ENCODE assay signal across 8 cellular contexts in the genomic region with DNA sequence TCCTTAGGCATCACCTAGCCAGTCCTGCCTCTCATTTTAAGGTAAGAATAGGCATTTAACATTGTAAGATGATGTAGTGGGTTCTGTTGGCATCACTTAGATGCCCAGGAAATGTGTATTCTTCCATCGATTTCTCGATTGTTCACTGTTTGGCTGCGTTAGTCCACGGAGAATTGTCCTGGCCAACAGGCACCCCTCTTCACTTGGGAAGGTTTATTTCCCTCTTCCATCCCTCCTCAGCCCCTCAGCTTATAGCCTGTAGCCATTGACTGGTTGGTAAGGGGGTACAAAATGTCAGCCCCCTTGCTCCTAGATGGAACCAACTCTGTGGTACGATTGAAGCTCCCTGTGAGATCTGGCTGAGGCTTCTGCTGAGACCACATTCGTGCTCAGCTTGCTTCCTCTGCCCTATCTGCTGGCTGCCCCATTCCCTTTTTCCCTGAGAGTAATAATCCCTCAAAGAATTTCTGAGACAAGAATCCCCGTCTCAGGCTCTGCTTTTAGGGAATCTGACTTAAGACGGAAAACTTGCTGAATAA. TPM values are rescaled to one million over a fixed set of nuclear protein-coding genes. Genes with fewer than 3 reads are reported as not detected.
DNase-seq lines count a peak whose midpoint lies in the region; TF ChIP-seq lines count a peak whose summit lies in the region.

No MANE protein-coding gene starts in this region.

- H3K4me2 ChIP-seq in PC-9 (peak overlapping the region; percentile 87), osteoblast (ENCODE audit: insufficient read depth, low read length) (peak overlapping the region; percentile 92)

- H4K20me1 ChIP-seq in PC-9 (ENCODE audit: insufficient read depth) (no peaks in the 10 kb centered on the region), osteoblast (ENCODE audit: insufficient read depth, low read length) (no peaks in the 10 kb centered on the region)

- H2AFZ ChIP-seq in PC-9 (peak overlapping the region; percentile 88), osteoblast (ENCODE audit: low read length) (peak overlapping the region; percentile 92)

- no TSS peak for BruUV-seq in PC-9 (replicated peaks; lab: Mats Ljungman, UMichigan)

- TF ChIP-seq CTCF in PC-9 (conservative IDR thresholded peaks at IDR 0.05): no peak
- no peak for TF ChIP-seq CTCF in esophagus muscularis mucosa (IDR thresholded peaks at IDR 0.05)
- TF ChIP-seq CTCF in osteoblast (IDR thresholded peaks at IDR 0.05; ENCODE audit: extremely low read depth, low read depth, low read length): no peak

- CTCF ChIA-PET in PC-9 (lab: Charles Lee): no interaction called here

- H3K36me3 Mint-ChIP-seq in activated T-cell treated with anti-CD3 and anti-CD28 coated beads, Interleukin-2, amount 50 U/mL, for 24 hours (ENCODE audit: low read depth): peaks cover 59% of the 10 kb centered on the region

- in situ Hi-C loops in KBM-7 (cut with MboI; ENCODE audit: low pct_unique_long_range_greater_than_20kb, low sequenced_read_pairs): no loop called here

- H3K27ac ChIP-seq in PC-9: peak overlapping the region; percentile 30
- peak overlapping the region; percentile 75 to 83 (median 78) for H3K27ac ChIP-seq in esophagus muscularis mucosa (replicated peaks in 1 of 4)
- H3K27ac ChIP-seq in osteoblast (ENCODE audit: low read depth, low read length): peak overlapping the region; percentile 81

- H3K4me3 ChIP-seq in PC-9 (peak overlapping the region; percentile 78), esophagus muscularis mucosa (peak overlapping the region; percentile 55 to 73 (median 70)), osteoblast (ENCODE audit: insufficient read depth, low read length) (peak overlapping the region; percentile 82)

- intact Hi-C loops in PC-9 (cut with micrococcal nuclease; ENCODE audit: unreplicated experiment): loop anchor here (1.0 to 10.0 kb wide), 4 partner anchors 43 to 411 kb away; a partner anchor contains a TSS
- intact Hi-C loops in esophagus muscularis mucosa (cut with DNase I): loop anchor here (10.0 kb wide), 1 partner anchor 79 kb away; no protein-coding TSS in a partner anchor
- intact Hi-C loops in head of caudate nucleus (cut with DNase I): no loop called here

- H3F3A ChIP-seq in PC-9 (ENCODE audit: insufficient read depth, low read depth): peaks cover 12% of the 10 kb centered on the region; the same call in 1 of the 2 replicates

- H3K27me3 Mint-ChIP-seq in activated T-cell treated with anti-CD3 and anti-CD28 coated beads, Interleukin-2, amount 50 U/mL, for 24 hours: no peaks in the 10 kb centered on the region

- H3K9me3 ChIP-seq in PC-9 (ENCODE audit: insufficient read depth, low read depth): no peaks in the 10 kb centered on the region
- H3K9me3 ChIP-seq in esophagus muscularis mucosa: no peaks in the 10 kb centered on the region
- H3K9me3 ChIP-seq in osteoblast (ENCODE audit: low read depth, low read length): no peaks in the 10 kb centered on the region

- H3K27ac Mint-ChIP-seq in activated T-cell treated with anti-CD3 and anti-CD28 coated beads, Interleukin-2, amount 50 U/mL, for 24 hours: peak overlapping the region; percentile 95

- peak overlapping the region; percentile 95 for H3K4me3 Mint-ChIP-seq in activated T-cell treated with anti-CD3 and anti-CD28 coated beads, Interleukin-2, amount 50 U/mL, for 24 hours

- H3K36me3 ChIP-seq in PC-9 (ENCODE audit: low read depth): no peaks in the 10 kb centered on the region; the same call in 1 of the 2 replicates
- peaks cover 3 to 38% (median 8%) of the 10 kb centered on the region in 4 donors for H3K36me3 ChIP-seq in esophagus muscularis mucosa
- no peaks in the 10 kb centered on the region for H3K36me3 ChIP-seq in osteoblast (ENCODE audit: insufficient read depth, low read length)

- WGBS in esophagus muscularis mucosa: 27% methylated on average over 8 of the region's 8 CpGs

- H3K27me3 ChIP-seq in PC-9 (ENCODE audit: insufficient read depth, low read depth) (no peaks in the 10 kb centered on the region), esophagus muscularis mucosa (no peaks in the 10 kb centered on the region), osteoblast (ENCODE audit: insufficient read depth, low read length) (no peaks in the 10 kb centered on the region)

- peak; percentile 34 for DNase-seq in activated T-cell treated with anti-CD3 and anti-CD28 coated beads, Interleukin-2, amount 50 U/mL, for 24 hours
- DNase-seq in activated T-cell treated with anti-CD3 and anti-CD28 coated beads, Interleukin-2, amount 50 U/mL, for 1 hour: no peak
- DNase-seq in PC-9: peak in 1 of 2 experiments; percentile 20
- DNase-seq in esophagus muscularis mucosa (ENCODE audit: extremely low spot score): peak; percentile 55
- no peak for DNase-seq in osteoblast (ENCODE audit: insufficient read length, low spot score, missing footprints)
- DNase-seq in KBM-7: no peak
- DNase-seq in NCI-H2081 (lab: John Stamatoyannopoulos, UW): no peak
- no peak for DNase-seq in head of caudate nucleus

- no peak for TF ChIP-seq EP300 in esophagus muscularis mucosa (IDR thresholded peaks at IDR 0.05)

- peaks cover 10% of the 10 kb centered on the region for H3K4me1 ChIP-seq in PC-9 (replicated peaks; ENCODE audit: insufficient read depth)
- peaks cover 0 to 13% (median 10%) of the 10 kb centered on the region in 4 donors for H3K4me1 ChIP-seq in esophagus muscularis mucosa
- no peaks in the 10 kb centered on the region for H3K4me1 ChIP-seq in osteoblast (ENCODE audit: insufficient read depth, low read length)

- TF ChIP-seq POLR2A in esophagus muscularis mucosa (IDR thresholded peaks at IDR 0.05; ENCODE audit: low read depth): no peak

- H3K4me1 Mint-ChIP-seq in activated T-cell treated with anti-CD3 and anti-CD28 coated beads, Interleukin-2, amount 50 U/mL, for 24 hours (ENCODE audit: low read depth): peaks cover 69% of the 10 kb centered on the region

- peaks cover 5% of the 10 kb centered on the region for H3K9me3 Mint-ChIP-seq in activated T-cell treated with anti-CD3 and anti-CD28 coated beads, Interleukin-2, amount 50 U/mL, for 24 hours

- no peaks in the 10 kb centered on the region for H3K9me2 ChIP-seq in PC-9 (ENCODE audit: insufficient read depth)

- POLR2A ChIA-PET in PC-9 (lab: Charles Lee; ENCODE audit: unreplicated experiment): interaction anchor here (0.5 to 1.5 kb wide), 4 partner anchors 43 to 1040 kb away, joined by 3 to 4 read pairs (median 3); a partner anchor contains a TSS

- peaks cover 50% of the 10 kb centered on the region for H3K79me2 ChIP-seq in PC-9 (ENCODE audit: low read depth)
- peaks cover 42% of the 10 kb centered on the region for H3K79me2 ChIP-seq in osteoblast (ENCODE audit: insufficient read depth, low read length)

RNA-seq across cellular contexts. Expression of a gene that starts 43.4 kb away (rescaled TPM):
- total RNA-seq in PC-9 (2021) (35.7 and 50.3 TPM in 2 replicates), esophagus muscularis mucosa (10 to 100 TPM; 20.8 to 30.0 (median 26.5) TPM), osteoblast (7.1 and 8.7 TPM in 2 replicates)

RNA-seq across cellular contexts. Expression of a gene that starts 45.3 kb away (rescaled TPM):
- 3.8 and 6.1 TPM in 2 replicates for total RNA-seq in PC-9 (2021)
- 10 to 100 TPM; 13.3 to 15.0 (median 14.7) TPM for total RNA-seq in esophagus muscularis mucosa
- total RNA-seq in osteoblast: 37.6 and 42.1 TPM in 2 replicates

Comparison
In these comparisons a context has a peak if more than half of its experiments do, and no peak if none do; other contexts are left out.
1. DNase-seq: peak in activated T-cell treated with anti-CD3 and anti-CD28 coated beads, Interleukin-2, amount 50 U/mL, for 24 hours (single experiment) and esophagus muscularis mucosa (single experiment); none in activated T-cell treated with anti-CD3 and anti-CD28 coated beads, Interleukin-2, amount 50 U/mL, for 1 hour (single experiment), osteoblast (single experiment), KBM-7 (single experiment), NCI-H2081 (0 of 2) and head of caudate nucleus (0 of 42).
2. H3K27ac ChIP-seq: peak in every context shown above with its lines; median percentile 81 in osteoblast; 78 in esophagus muscularis mucosa; 30 in PC-9.
3. Peak in every context shown above with its lines, with median percentiles within 50 percentile points of each other: H3K4me3 ChIP-seq.